ENCODE assay signal across 13 cellular contexts in genomic region chr10:81866753-81867152, GRCh38. TPM values are rescaled to one million over a fixed set of nuclear protein-coding genes. Genes with fewer than 3 reads are reported as not detected.
DNase-seq lines count a peak whose midpoint lies in the region; ATAC-seq lines count a peak whose summit lies in the region.
"Had no signal": no experiment of that assay in that cellular context is flagged by ENCODE, and none has a peak within 500 bp of the region (broad histone marks: within the 10 kb centered on the region; RNA-seq: fewer than 3 reads in every experiment).

No MANE protein-coding gene starts in this region.

- H3K9me3 Mint-ChIP-seq in activated CD4-positive, alpha-beta T cell treated with anti-CD3 and anti-CD28 coated beads, Interleukin-2, amount 10 ng/mL, durations not matched to agents 24 days and 14 days = no peaks in the 10 kb centered on the region

- DNase-seq in left ventricle myocardium superior (no peak), T-helper 1 cell (no peak), amniotic stem cell (lab: John Stamatoyannopoulos, UW) (no peak), DMS79 treated with DMSO at 0.1 percent for 48 hours (lab: John Stamatoyannopoulos, UW) (no peak)
- no peak for DNase-seq in activated CD4-positive, alpha-beta T cell treated with anti-CD3 and anti-CD28 coated beads, Interleukin-2, amount 10 ng/mL, durations not matched to agents 24 days and 14 days
- DNase-seq: CD4-positive, alpha-beta T cell; cortex of kidney; NCI-H1417; retina had no signal

- no peaks in the 10 kb centered on the region for H3K36me3 Mint-ChIP-seq in activated CD4-positive, alpha-beta T cell treated with anti-CD3 and anti-CD28 coated beads, Interleukin-2, amount 10 ng/mL, durations not matched to agents 24 days and 14 days (ENCODE audit: low read depth)

- H3K27me3 Mint-ChIP-seq in activated CD4-positive, alpha-beta T cell treated with anti-CD3 and anti-CD28 coated beads, Interleukin-2, amount 10 ng/mL, durations not matched to agents 24 days and 14 days = peaks cover 5% of the 10 kb centered on the region

- ATAC-seq in GM18499 (IDR thresholded peaks at IDR 0.05; ENCODE audit: insufficient read depth, unreplicated experiment) = peak; percentile 90
- ATAC-seq in GM21390 (IDR thresholded peaks at IDR 0.05; ENCODE audit: unreplicated experiment) = peak; percentile 93
- ATAC-seq in HG03159 (IDR thresholded peaks at IDR 0.05; ENCODE audit: unreplicated experiment) = peak; percentile 97
- peak; percentile 51 for ATAC-seq in left ventricle myocardium superior
- ATAC-seq: GM23338 had no signal

- H3K4me3 Mint-ChIP-seq in activated CD4-positive, alpha-beta T cell treated with anti-CD3 and anti-CD28 coated beads, Interleukin-2, amount 10 ng/mL, durations not matched to agents 24 days and 14 days = no peak overlapping the region
- H3K4me3 Mint-ChIP-seq: CD4-positive, alpha-beta T cell; GM23338 had no signal

- peaks cover 3% of the 10 kb centered on the region for H3K4me1 Mint-ChIP-seq in activated CD4-positive, alpha-beta T cell treated with anti-CD3 and anti-CD28 coated beads, Interleukin-2, amount 10 ng/mL, durations not matched to agents 24 days and 14 days

- H3K27ac Mint-ChIP-seq in activated CD4-positive, alpha-beta T cell treated with anti-CD3 and anti-CD28 coated beads, Interleukin-2, amount 10 ng/mL, durations not matched to agents 24 days and 14 days = no peak overlapping the region
- H3K27ac Mint-ChIP-seq: CD4-positive, alpha-beta T cell; GM23338 had no signal

- intact Hi-C loops in left ventricle myocardium superior (cut with micrococcal nuclease) = no loop called here
- intact Hi-C loops in activated CD4-positive, alpha-beta T cell treated with anti-CD3 and anti-CD28 coated beads, Interleukin-2, amount 10 ng/mL, durations not matched to agents 24 days and 14 days (cut with micrococcal nuclease) = no loop called here

RNA-seq across cellular contexts. Expression of gene NRG3, which starts 8.2 kb away (rescaled TPM):
- total RNA-seq in left ventricle myocardium superior = 0.15 TPM
- total RNA-seq in activated CD4-positive, alpha-beta T cell treated with anti-CD3 and anti-CD28 coated beads, Interleukin-2, amount 10 ng/mL, durations not matched to agents 24 days and 14 days = not detected in 2 replicates
- total RNA-seq: CD4-positive, alpha-beta T cell had no signal
